22 cellular contexts compared by ENCODE assay signal in genomic region chr2:13001408-13001807, GRCh38.
A peak's percentile ranks its signal among the peaks of the same experiment; 100 is the strongest.
DNase-seq lines count a peak whose midpoint lies in the region; ATAC-seq, FAIRE-seq and TF ChIP-seq lines count a peak whose summit lies in the region.
"Had no signal": no experiment of that assay in that cellular context is flagged by ENCODE, and none has a peak within 500 bp of the region (broad histone marks: within the 10 kb centered on the region; RNA-seq: fewer than 3 reads in every experiment).

No MANE protein-coding gene starts in this region.

- H3K9me3 Mint-ChIP-seq in T-helper 2 cell treated with Interferon-gamma antibody and Interleukin-4, amounts not matched to agents 5 μg/mL and 100 μg/mL, for 36 hours: no peaks in the 10 kb centered on the region
- H3K9me3 Mint-ChIP-seq: CD4-positive, alpha-beta memory T cell; GM23338 had no signal

- peaks cover 1 to 57% (median 34%) of the 10 kb centered on the region in 9 donors for H3K4me1 ChIP-seq in heart right ventricle
- peaks cover 24% of the 10 kb centered on the region for H3K4me1 ChIP-seq in endothelial cell of umbilical vein (ENCODE audit: control insufficient read depth, extremely low read depth, insufficient read depth, low read length)
- H3K4me1 ChIP-seq: Caco-2, HAP-1 had no signal

- H3K79me2 ChIP-seq in endothelial cell of umbilical vein (ENCODE audit: control insufficient read depth, insufficient read depth, low read length): no peaks in the 10 kb centered on the region

- ATAC-seq in heart right ventricle (peak in 2 of 8 donors; percentile 50 to 51), Right ventricle myocardium inferior (no peak), GM21367 (IDR thresholded peaks at IDR 0.05; ENCODE audit: unreplicated experiment) (no peak)

- no peak overlapping the region for H3K4me2 ChIP-seq in endothelial cell of umbilical vein (ENCODE audit: insufficient read depth, low read length)
- H3K4me2 ChIP-seq: BLaER1, GM23338, PC-9 had no signal

- no peak for DNase-seq in heart right ventricle
- no peak for DNase-seq in Right ventricle myocardium inferior (ENCODE audit: missing footprints)
- DNase-seq in NCI-H510A (lab: John Stamatoyannopoulos, UW): peak; percentile 14
- DNase-seq in endothelial cell of umbilical vein (ENCODE audit: low read depth, low spot score): peak; percentile 83
- no peak for DNase-seq in NCI-H345 treated with DMSO at 0.1 percent for 48 hours (lab: John Stamatoyannopoulos, UW; ENCODE audit: unreplicated experiment)
- no peak for DNase-seq in T-helper 2 cell treated with Interferon-gamma antibody and Interleukin-4, amounts not matched to agents 5 μg/mL and 100 μg/mL, for 36 hours (ENCODE audit: low spot score)
- DNase-seq: Caco-2; CD4-positive, alpha-beta memory T cell; DMS 273 treated with DMSO at 0.1 percent for 48 hours; NCI-H1092; NCI-H1436; NCI-H187 treated with DMSO at 0.1 percent for 48 hours; NCI-H446; NCI-H69; PC-9; RPMI8226 had no signal

- H3K27me3 ChIP-seq in heart right ventricle: no peaks in the 10 kb centered on the region
- no peaks in the 10 kb centered on the region for H3K27me3 ChIP-seq in endothelial cell of umbilical vein (ENCODE audit: control insufficient read depth in 2 of 2, insufficient read depth in 2 of 2, low read length in 2 of 2)
- H3K27me3 ChIP-seq: BLaER1 had no signal

- H3K4me1 Mint-ChIP-seq in T-helper 2 cell treated with Interferon-gamma antibody and Interleukin-4, amounts not matched to agents 5 μg/mL and 100 μg/mL, for 36 hours (ENCODE audit: low read depth): peaks cover 8% of the 10 kb centered on the region

- no peaks in the 10 kb centered on the region for H4K20me1 ChIP-seq in endothelial cell of umbilical vein (replicated peaks; ENCODE audit: control insufficient read depth, extremely low read depth, insufficient read depth, low read length)
- H4K20me1 ChIP-seq: BLaER1 had no signal

- TF ChIP-seq CTCF in heart right ventricle (IDR thresholded peaks at IDR 0.05) (no peak), endothelial cell of umbilical vein (IDR thresholded peaks at IDR 0.05; ENCODE audit: extremely low read depth in 1 of 2, insufficient read depth in 1 of 2, low read depth in 1 of 2, low read length in 2 of 2) (no peak)

- H3K27ac Mint-ChIP-seq in T-helper 2 cell treated with Interferon-gamma antibody and Interleukin-4, amounts not matched to agents 5 μg/mL and 100 μg/mL, for 36 hours: no peak overlapping the region
- H3K27ac Mint-ChIP-seq: GM23338 had no signal

- dilution Hi-C loops in endothelial cell of umbilical vein (cut with MboI; ENCODE audit: extremely low pct_ligation_motif_present, low sequenced_read_pairs): no loop called here

- H3K9me1 ChIP-seq in endothelial cell of umbilical vein (replicated peaks; ENCODE audit: control insufficient read depth, extremely low read depth, insufficient read depth, low read length): no peaks in the 10 kb centered on the region

- POLR2A ChIA-PET in endothelial cell of umbilical vein (lab: Charles Lee): no interaction called here

- no peak for FAIRE-seq in endothelial cell of umbilical vein (lab: Jason Lieb, UNC)
- FAIRE-seq: G401.6, GM12892 had no signal

- BruUV-seq in endothelial cell of umbilical vein (replicated peaks; lab: Mats Ljungman, UMichigan): no TSS peak

- H3K4me3 ChIP-seq in heart right ventricle: peak overlapping the region in 5 of 10 donors; percentile 30 to 41 (median 39)
- no peak overlapping the region for H3K4me3 ChIP-seq in endothelial cell of umbilical vein (replicated peaks in 1 of 3; ENCODE audit: insufficient read depth in 1 of 3, low read depth in 1 of 3, low read length in 3 of 3)
- H3K4me3 ChIP-seq: BLaER1, GM23338, HAP-1, PC-9 had no signal

- H3K9ac ChIP-seq in endothelial cell of umbilical vein (replicated peaks; ENCODE audit: extremely low read depth, insufficient read depth, low read length): no peak overlapping the region
- H3K9ac ChIP-seq: BLaER1 had no signal

- CTCF ChIA-PET in endothelial cell of umbilical vein (lab: Charles Lee): interaction anchor here (1.7 to 2.4 kb wide), 2 partner anchors 10 to 284 kb away, joined by 8 to 14 read pairs; partner anchors contain the start of gene TRIB2

- no peak overlapping the region for H2AFZ ChIP-seq in endothelial cell of umbilical vein (ENCODE audit: low read depth, low read length)
- H2AFZ ChIP-seq: PC-9 had no signal

- TF ChIP-seq POLR2A in endothelial cell of umbilical vein (IDR thresholded peaks at IDR 0.05; ENCODE audit: low read depth, low read length): no peak

- H3K4me3 Mint-ChIP-seq in T-helper 2 cell treated with Interferon-gamma antibody and Interleukin-4, amounts not matched to agents 5 μg/mL and 100 μg/mL, for 36 hours: no peak overlapping the region
- H3K4me3 Mint-ChIP-seq: CD4-positive, alpha-beta memory T cell; GM23338 had no signal

- H3K27ac ChIP-seq in heart right ventricle (peak overlapping the region in 7 of 10 donors; percentile 21 to 75 (median 65)), endothelial cell of umbilical vein (ENCODE audit: insufficient read depth, low read depth, low read length) (no peak overlapping the region)
- H3K27ac ChIP-seq: BLaER1, PC-9 had no signal

- H3K9me3 ChIP-seq in heart right ventricle: no peaks in the 10 kb centered on the region
- H3K9me3 ChIP-seq in endothelial cell of umbilical vein (replicated peaks; ENCODE audit: control insufficient read depth, insufficient read depth, low read length): no peaks in the 10 kb centered on the region
- H3K9me3 ChIP-seq: BLaER1, Caco-2, HAP-1 had no signal

- H3K36me3 Mint-ChIP-seq in T-helper 2 cell treated with Interferon-gamma antibody and Interleukin-4, amounts not matched to agents 5 μg/mL and 100 μg/mL, for 36 hours (ENCODE audit: low read depth): no peaks in the 10 kb centered on the region
- H3K36me3 Mint-ChIP-seq: CD4-positive, alpha-beta memory T cell had no signal

- peaks cover 27% of the 10 kb centered on the region for H3K27me3 Mint-ChIP-seq in T-helper 2 cell treated with Interferon-gamma antibody and Interleukin-4, amounts not matched to agents 5 μg/mL and 100 μg/mL, for 36 hours (ENCODE audit: low read depth)
- H3K27me3 Mint-ChIP-seq: CD4-positive, alpha-beta memory T cell had no signal

- 35 to 49% methylated on average over 2 of the region's 2 CpGs for whole genome bisulfite sequencing in heart right ventricle, 2 donors

- intact Hi-C loops in heart right ventricle (cut with DNase I): loop anchor here in 9 of 10 donors (2.0 to 10.0 kb wide), 17 partner anchors 54 to 1177 kb away; partner anchors contain the start of gene TRIB2 (in 5 of the 9)
- intact Hi-C loops in Right ventricle myocardium inferior (cut with DNase I): loop anchor here (10.0 kb wide), 1 partner anchor 827 kb away; no protein-coding TSS in a partner anchor
- intact Hi-C loops in endothelial cell of umbilical vein (cut with micrococcal nuclease): loop anchor here (10.0 kb wide), 1 partner anchor 717 kb away; no protein-coding TSS in a partner anchor

- no peaks in the 10 kb centered on the region for H3K36me3 ChIP-seq in heart right ventricle
- H3K36me3 ChIP-seq in endothelial cell of umbilical vein (ENCODE audit: control insufficient read depth in 2 of 2, extremely low read depth in 1 of 2, insufficient read depth in 2 of 2, low read length in 2 of 2): no peaks in the 10 kb centered on the region
- H3K36me3 ChIP-seq: BLaER1, HAP-1 had no signal

TF ChIP-seq in endothelial cell of umbilical vein, 7 proteins besides CTCF, POLR2A, EP300 and RAD21:
- TF ChIP-seq POLR2AphosphoS5 (IDR thresholded peaks at IDR 0.05; ENCODE audit: insufficient read depth, low read depth, low read length) (no peak), MAX (IDR thresholded peaks at IDR 0.05; ENCODE audit: insufficient read depth, insufficient read length) (no peak), EZH2 (IDR thresholded peaks at IDR 0.05; ENCODE audit: borderline replicate concordance, low read depth, low read length, severe bottlenecking) (no peak), GATA2 (IDR thresholded peaks at IDR 0.05; ENCODE audit: insufficient read depth, insufficient read length, low read depth, low read length) (no peak)

Comparison
In these comparisons a context has a peak if more than half of its experiments do, and no peak if none do; other contexts are left out.
1. DNase-seq: peak in NCI-H510A (single experiment) and endothelial cell of umbilical vein (single experiment); none in heart right ventricle (0 of 2), Right ventricle myocardium inferior (single experiment), NCI-H345 treated with DMSO at 0.1 percent for 48 hours (single experiment) and T-helper 2 cell treated with Interferon-gamma antibody and Interleukin-4, amounts not matched to agents 5 μg/mL and 100 μg/mL, for 36 hours (single experiment).